Comparison of ENCODE assay signal across 22 cellular contexts in the genomic region with DNA sequence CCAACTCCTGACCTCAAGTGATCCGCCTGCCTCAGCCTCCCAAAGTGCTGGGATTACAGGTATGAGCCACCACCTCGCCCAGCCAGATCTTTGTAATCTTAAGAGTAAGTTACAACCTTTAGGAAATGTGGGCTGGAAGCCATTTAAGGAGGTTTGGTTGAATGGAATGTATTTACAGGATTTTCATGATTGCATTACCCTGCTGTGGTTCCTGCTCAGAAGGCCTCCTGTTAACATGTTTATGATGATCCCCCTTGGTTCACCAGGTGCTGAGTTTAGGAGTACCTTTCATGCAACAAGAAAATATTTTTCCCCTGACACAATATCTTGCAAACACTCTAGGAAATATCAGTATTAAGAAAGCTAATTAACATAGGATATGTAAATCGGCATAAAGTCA.
"Had no signal": no experiment of that assay in that cellular context is flagged by ENCODE, and none has a peak within 500 bp of the region (broad histone marks: within the 10 kb centered on the region; RNA-seq: fewer than 3 reads in every experiment).

No MANE protein-coding gene starts in this region.

- H3K27me3 Mint-ChIP-seq: activated CD4-positive, alpha-beta T cell treated with anti-CD3 and anti-CD28 coated beads, Interleukin-2, amount 10 ng/mL, durations not matched to agents 7 days and 5 days had no signal

- H3K9me3 Mint-ChIP-seq: activated CD4-positive, alpha-beta memory T cell treated with anti-CD3 and anti-CD28 coated beads for 36 hours; activated CD4-positive, alpha-beta T cell treated with anti-CD3 and anti-CD28 coated beads, Interleukin-2, amount 10 ng/mL, durations not matched to agents 7 days and 5 days had no signal

- H3K27ac ChIP-seq: brain microvascular endothelial cell, cardiac muscle cell had no signal

- H3K27me3 ChIP-seq: brain microvascular endothelial cell, cardiac muscle cell had no signal

- DNase-seq: activated B cell treated with CpG ODN at 0.5 μM for 24 hours; activated CD4-positive, alpha-beta memory T cell treated with anti-CD3 and anti-CD28 coated beads for 36 hours; activated CD4-positive, alpha-beta T cell treated with anti-CD3 and anti-CD28 coated beads for 1 hour; activated CD4-positive, alpha-beta T cell treated with anti-CD3 and anti-CD28 coated beads, Interleukin-2, amount 10 ng/mL, durations not matched to agents 7 days and 5 days; activated CD8-positive, alpha-beta memory T cell treated with anti-CD3 and anti-CD28 coated beads for 24 hours; activated effector memory CD4-positive, alpha-beta T cell treated with anti-CD3 and anti-CD28 coated beads, Interleukin-2, amount 50 U/mL, for 16 hours; activated naive CD4-positive, alpha-beta T cell treated with Interleukin-2 at 50 U/mL for 16 hours; activated T-cell treated with anti-CD3 and anti-CD28 coated beads, Interleukin-2, amount 50 U/mL, for 4 hours; brain microvascular endothelial cell; Karpas-422; MM.1S; NCI-H1105 treated with DMSO at 0.1 percent for 48 hours; NCI-H187 treated with DMSO at 0.1 percent for 48 hours; NCI-H2171; NCI-H2227 treated with DMSO at 0.1 percent for 48 hours; NCI-H69; PC-3; SIG-M5; T-helper 17 cell; T-helper 9 cell had no signal

- ATAC-seq: activated naive CD4-positive, alpha-beta T cell treated with anti-CD3 and anti-CD28 coated beads, Interleukin-2, amount 50 U/mL, for 72 hours; activated T-cell treated with anti-CD3 and anti-CD28 coated beads, Interleukin-2, amount 50 U/mL, for 4 hours; PC-3; T-helper 17 cell had no signal

- H3K4me3 Mint-ChIP-seq: activated B cell treated with CpG ODN at 0.5 μM for 24 hours; activated CD4-positive, alpha-beta memory T cell treated with anti-CD3 and anti-CD28 coated beads for 36 hours; activated CD4-positive, alpha-beta T cell treated with anti-CD3 and anti-CD28 coated beads, Interleukin-2, amount 10 ng/mL, durations not matched to agents 7 days and 5 days; activated T-cell treated with anti-CD3 and anti-CD28 coated beads, Interleukin-2, amount 50 U/mL, for 4 hours; T-helper 17 cell had no signal

- H3K4me3 ChIP-seq: cardiac muscle cell had no signal

- H3K36me3 ChIP-seq: brain microvascular endothelial cell, cardiac muscle cell had no signal

- H3K27ac Mint-ChIP-seq: activated B cell treated with CpG ODN at 0.5 μM for 24 hours; activated CD4-positive, alpha-beta memory T cell treated with anti-CD3 and anti-CD28 coated beads for 36 hours; activated CD4-positive, alpha-beta T cell treated with anti-CD3 and anti-CD28 coated beads, Interleukin-2, amount 10 ng/mL, durations not matched to agents 7 days and 5 days; activated naive CD4-positive, alpha-beta T cell treated with anti-CD3 and anti-CD28 coated beads, Interleukin-2, amount 50 U/mL, for 72 hours; T-helper 17 cell had no signal

- H3K36me3 Mint-ChIP-seq: activated CD4-positive, alpha-beta memory T cell treated with anti-CD3 and anti-CD28 coated beads for 36 hours; activated naive CD4-positive, alpha-beta T cell treated with anti-CD3 and anti-CD28 coated beads, Interleukin-2, amount 50 U/mL, for 72 hours had no signal

- H3K4me1 Mint-ChIP-seq: activated B cell treated with CpG ODN at 0.5 μM for 24 hours; activated CD4-positive, alpha-beta T cell treated with anti-CD3 and anti-CD28 coated beads, Interleukin-2, amount 10 ng/mL, durations not matched to agents 7 days and 5 days; T-helper 17 cell had no signal
